1 cellular context compared by ENCODE assay signal in the genomic region with DNA sequence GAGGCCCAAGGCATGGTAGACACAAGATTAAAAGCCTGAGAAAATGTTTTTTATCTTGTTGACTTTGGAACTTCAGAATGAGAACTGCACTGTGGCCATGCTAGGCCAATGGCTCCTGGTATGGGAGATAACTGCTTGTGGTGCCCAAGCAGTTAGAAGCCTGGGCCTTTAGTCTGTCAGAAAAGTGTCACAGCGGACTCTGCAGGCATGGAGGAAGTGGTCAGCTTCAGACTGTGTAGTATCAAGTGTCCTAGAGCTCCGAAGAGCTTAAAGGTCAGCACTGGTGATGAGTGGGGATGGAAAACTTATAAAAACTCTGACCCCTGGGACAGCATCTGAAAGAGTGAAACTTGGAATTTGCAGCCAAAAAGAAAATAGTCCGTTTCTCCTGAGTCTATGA.
TF ChIP-seq lines count a peak whose summit lies in the region.

No MANE protein-coding gene starts in this region.

TF ChIP-seq in IMR-90, 13 proteins besides CTCF, POLR2A, EP300 and RAD21 (continued from another document):
- TF ChIP-seq, protein P1, sequence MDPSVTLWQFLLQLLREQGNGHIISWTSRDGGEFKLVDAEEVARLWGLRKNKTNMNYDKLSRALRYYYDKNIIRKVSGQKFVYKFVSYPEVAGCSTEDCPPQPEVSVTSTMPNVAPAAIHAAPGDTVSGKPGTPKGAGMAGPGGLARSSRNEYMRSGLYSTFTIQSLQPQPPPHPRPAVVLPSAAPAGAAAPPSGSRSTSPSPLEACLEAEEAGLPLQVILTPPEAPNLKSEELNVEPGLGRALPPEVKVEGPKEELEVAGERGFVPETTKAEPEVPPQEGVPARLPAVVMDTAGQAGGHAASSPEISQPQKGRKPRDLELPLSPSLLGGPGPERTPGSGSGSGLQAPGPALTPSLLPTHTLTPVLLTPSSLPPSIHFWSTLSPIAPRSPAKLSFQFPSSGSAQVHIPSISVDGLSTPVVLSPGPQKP (IDR thresholded peaks at IDR 0.05; ENCODE audit: borderline replicate concordance, low read depth, low read length), result no peak
- no peak for TF ChIP-seq CEBPB (IDR thresholded peaks at IDR 0.05; ENCODE audit: low read depth, low read length)
- no peak for TF ChIP-seq NFE2L2 (IDR thresholded peaks at IDR 0.05; ENCODE audit: low read depth, low read length)
- no peak for TF ChIP-seq MAFK (IDR thresholded peaks at IDR 0.05; ENCODE audit: low read depth, low read length)
- no peak for TF ChIP-seq BHLHE40 (IDR thresholded peaks at IDR 0.05; ENCODE audit: low read depth, low read length)
- no peak for TF ChIP-seq RFX5 (IDR thresholded peaks at IDR 0.05; ENCODE audit: low read depth, low read length)
- TF ChIP-seq MXI1 (IDR thresholded peaks at IDR 0.05; ENCODE audit: borderline replicate concordance, low read depth, low read length), result no peak
- no peak for TF ChIP-seq RCOR1 (IDR thresholded peaks at IDR 0.05; ENCODE audit: insufficient replicate concordance, low read length)
- TF ChIP-seq CHD1 (IDR thresholded peaks at IDR 0.05; ENCODE audit: low read depth, low read length), result no peak
- TF ChIP-seq SMC3 (IDR thresholded peaks at IDR 0.05; ENCODE audit: low read depth, low read length), result no peak
- TF ChIP-seq, protein P2, sequence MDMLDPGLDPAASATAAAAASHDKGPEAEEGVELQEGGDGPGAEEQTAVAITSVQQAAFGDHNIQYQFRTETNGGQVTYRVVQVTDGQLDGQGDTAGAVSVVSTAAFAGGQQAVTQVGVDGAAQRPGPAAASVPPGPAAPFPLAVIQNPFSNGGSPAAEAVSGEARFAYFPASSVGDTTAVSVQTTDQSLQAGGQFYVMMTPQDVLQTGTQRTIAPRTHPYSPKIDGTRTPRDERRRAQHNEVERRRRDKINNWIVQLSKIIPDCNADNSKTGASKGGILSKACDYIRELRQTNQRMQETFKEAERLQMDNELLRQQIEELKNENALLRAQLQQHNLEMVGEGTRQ (IDR thresholded peaks at IDR 0.05; ENCODE audit: low read depth, low read length), result no peak
- no peak for TF ChIP-seq MAZ (IDR thresholded peaks at IDR 0.05; ENCODE audit: borderline replicate concordance, low read depth, low read length)
